Comparison of ENCODE assay signal across 9 cellular contexts in genomic region chr7:92589056-92589455, GRCh38. TPM values are rescaled to one million over a fixed set of nuclear protein-coding genes. Genes with fewer than 3 reads are reported as not detected.
DNase-seq lines count a peak whose midpoint lies in the region; ATAC-seq and TF ChIP-seq lines count a peak whose summit lies in the region.
"Had no signal": no experiment of that assay in that cellular context is flagged by ENCODE, and none has a peak within 500 bp of the region (broad histone marks: within the 10 kb centered on the region; RNA-seq: fewer than 3 reads in every experiment).

No MANE protein-coding gene starts in this region.

- no peaks in the 10 kb centered on the region for H3K9me2 ChIP-seq in GM23248 (ENCODE audit: insufficient read depth)

- H3K27ac ChIP-seq in GM23248: peak overlapping the region; percentile 89
- peak overlapping the region; percentile 89 for H3K27ac ChIP-seq in VCaP
- H3K27ac ChIP-seq in gastrocnemius medialis: peak overlapping the region; percentile 84 to 97 (median 87)

- 49 to 64% methylated on average over 7 of the region's 7 CpGs for WGBS in GM23248 (ENCODE audit: low coverage in 1 of 2, low lambda C conversion rate in 2 of 2, missing lambda C conversion rate in 2 of 2), 2 experiments

- H3F3A ChIP-seq in GM23248 (ENCODE audit: insufficient read depth): peaks cover 26% of the 10 kb centered on the region

- intact Hi-C loops in gastrocnemius medialis (cut with DNase I; ENCODE audit: low total_unique reads) (no loop called here), posterior cingulate gyrus (cut with DNase I) (no loop called here)

- H4K20me1 ChIP-seq in GM23248 (ENCODE audit: insufficient read depth): no peaks in the 10 kb centered on the region

- peaks cover 58% of the 10 kb centered on the region for H3K79me2 ChIP-seq in GM23248 (ENCODE audit: insufficient read depth)

- ATAC-seq in gastrocnemius medialis: no peak
- no peak for ATAC-seq in HG02840 (IDR thresholded peaks at IDR 0.05; ENCODE audit: low FRiP score, unreplicated experiment)

- no peak for TF ChIP-seq CTCF in VCaP (conservative IDR thresholded peaks at IDR 0.05)
- no peak for TF ChIP-seq CTCF in fibroblast of villous mesenchyme (IDR thresholded peaks at IDR 0.05; ENCODE audit: insufficient read depth, low read depth, low read length)
- no peak for TF ChIP-seq CTCF in gastrocnemius medialis (IDR thresholded peaks at IDR 0.05 in 4 of 5, conservative IDR thresholded peaks at IDR 0.05 in 1 of 5)

- H3K36me3 ChIP-seq in GM23248 (ENCODE audit: low read depth): no peaks in the 10 kb centered on the region
- no peaks in the 10 kb centered on the region for H3K36me3 ChIP-seq in gastrocnemius medialis

- in situ Hi-C loops in GM23248 (cut with MboI) (no loop called here), gastrocnemius medialis (cut with MboI; ENCODE audit: low sequenced_read_pairs in 4 of 4) (no loop called here)

- peak; percentile 21 for DNase-seq in GM23248
- DNase-seq in fibroblast of villous mesenchyme (ENCODE audit: low read depth): no peak
- no peak for DNase-seq in gastrocnemius medialis
- DNase-seq in posterior cingulate gyrus: no peak
- DNase-seq in activated CD4-positive, CD25-positive, alpha-beta regulatory T cell treated with anti-CD3 and anti-CD28 coated beads, Interleukin-2, amount 50 U/mL, for 72 hours: no peak
- DNase-seq in stimulated activated CD4-positive, alpha-beta T cell treated with anti-CD3 and anti-CD28 coated beads, Interleukin-4, amount 100 ng/mL, for 4 hours: no peak
- DNase-seq: T-helper 9 cell had no signal

- H3K4me2 ChIP-seq in GM23248 (ENCODE audit: unreplicated experiment): peak overlapping the region; percentile 99

- H2AFZ ChIP-seq in GM23248: peak overlapping the region; percentile 81

- H3K4me1 ChIP-seq in GM23248 (ENCODE audit: insufficient read depth): peaks cover 39% of the 10 kb centered on the region
- peaks cover 41 to 50% of the 10 kb centered on the region in 2 donors for H3K4me1 ChIP-seq in gastrocnemius medialis

- peak overlapping the region; percentile 98 for H3K4me3 ChIP-seq in GM23248
- peak overlapping the region; percentile 89 for H3K4me3 ChIP-seq in fibroblast of villous mesenchyme (ENCODE audit: low read depth, low read length)
- H3K4me3 ChIP-seq in gastrocnemius medialis: peak overlapping the region; percentile 88 to 95 (median 92)

- H3K27me3 ChIP-seq in GM23248 (replicated peaks; ENCODE audit: insufficient read depth): no peaks in the 10 kb centered on the region
- no peaks in the 10 kb centered on the region for H3K27me3 ChIP-seq in gastrocnemius medialis

- TF ChIP-seq POLR2A in gastrocnemius medialis (IDR thresholded peaks at IDR 0.05): no peak

- H3K9me3 ChIP-seq in GM23248 (ENCODE audit: low read depth) (no peaks in the 10 kb centered on the region), gastrocnemius medialis (no peaks in the 10 kb centered on the region)

- H3K9ac ChIP-seq in GM23248: peak overlapping the region; percentile 92

RNA-seq across cellular contexts. Expression of gene FAM133B, which starts 1.1 kb away (rescaled TPM):
- 17.1 and 18.2 TPM in 2 replicates for total RNA-seq in GM23248 (2014; rRNA removed; shearing (Covaris generic))
- polyA plus RNA-seq in GM23248 (2016; fragmentation: Nextera tagmentation; extraction: Ambion mirVana): 22.6 and 23.0 TPM in 2 replicates
- total RNA-seq in fibroblast of villous mesenchyme (16.4 and 26.3 TPM in 2 replicates), gastrocnemius medialis (10 to 100 TPM; 10.8 to 14.9 (median 12.6) TPM)
